Comparison of ENCODE assay signal across 1 cellular context in the genomic region with DNA sequence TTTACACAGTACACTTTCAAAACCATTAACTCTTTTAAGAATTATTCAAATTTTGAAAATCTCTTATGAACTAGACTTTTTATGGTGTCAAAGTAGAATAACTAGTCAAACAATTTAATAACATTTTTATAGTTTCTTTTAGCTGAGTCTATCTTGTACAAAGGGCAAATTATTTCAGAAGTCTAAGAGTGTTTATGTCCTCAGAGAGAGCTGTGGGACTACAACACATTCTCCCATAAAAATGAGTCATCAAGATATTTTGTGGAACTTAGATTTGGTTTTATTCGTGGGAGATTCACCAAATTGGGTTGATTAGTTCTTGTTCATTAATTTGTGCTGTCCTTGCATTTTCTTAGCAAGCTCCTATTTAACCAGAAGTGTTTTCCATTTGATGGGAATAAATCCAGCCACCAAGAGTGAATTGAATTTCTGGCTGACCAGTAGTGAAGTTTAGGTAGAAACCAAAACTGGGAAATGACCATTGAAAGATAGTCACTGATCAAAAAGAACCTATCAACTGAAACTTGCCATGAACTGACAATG.
TF ChIP-seq lines count a peak whose summit lies in the region.

No MANE protein-coding gene starts in this region.

TF ChIP-seq in A549, 52 proteins besides CTCF, POLR2A, EP300 and RAD21:
- TF ChIP-seq HMGXB4 (CRISPR knock-in tag; IDR thresholded peaks at IDR 0.05; ENCODE audit: borderline replicate concordance) (no peak), CBX2 (IDR thresholded peaks at IDR 0.05; ENCODE audit: borderline replicate concordance, low read depth) (no peak), ZSCAN20 (CRISPR knock-in tag; IDR thresholded peaks at IDR 0.05) (no peak), RFX5 (IDR thresholded peaks at IDR 0.05) (no peak), MAFK (IDR thresholded peaks at IDR 0.05; ENCODE audit: partially characterized antibody) (peak; percentile 66)
- TF ChIP-seq, protein P1, sequence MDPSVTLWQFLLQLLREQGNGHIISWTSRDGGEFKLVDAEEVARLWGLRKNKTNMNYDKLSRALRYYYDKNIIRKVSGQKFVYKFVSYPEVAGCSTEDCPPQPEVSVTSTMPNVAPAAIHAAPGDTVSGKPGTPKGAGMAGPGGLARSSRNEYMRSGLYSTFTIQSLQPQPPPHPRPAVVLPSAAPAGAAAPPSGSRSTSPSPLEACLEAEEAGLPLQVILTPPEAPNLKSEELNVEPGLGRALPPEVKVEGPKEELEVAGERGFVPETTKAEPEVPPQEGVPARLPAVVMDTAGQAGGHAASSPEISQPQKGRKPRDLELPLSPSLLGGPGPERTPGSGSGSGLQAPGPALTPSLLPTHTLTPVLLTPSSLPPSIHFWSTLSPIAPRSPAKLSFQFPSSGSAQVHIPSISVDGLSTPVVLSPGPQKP (IDR thresholded peaks at IDR 0.05; ENCODE audit: low read depth, low read length), result no peak
- TF ChIP-seq, protein P2, sequence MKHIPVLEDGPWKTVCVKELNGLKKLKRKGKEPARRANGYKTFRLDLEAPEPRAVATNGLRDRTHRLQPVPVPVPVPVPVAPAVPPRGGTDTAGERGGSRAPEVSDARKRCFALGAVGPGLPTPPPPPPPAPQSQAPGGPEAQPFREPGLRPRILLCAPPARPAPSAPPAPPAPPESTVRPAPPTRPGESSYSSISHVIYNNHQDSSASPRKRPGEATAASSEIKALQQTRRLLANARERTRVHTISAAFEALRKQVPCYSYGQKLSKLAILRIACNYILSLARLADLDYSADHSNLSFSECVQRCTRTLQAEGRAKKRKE (CRISPR knock-in tag; IDR thresholded peaks at IDR 0.05; ENCODE audit: low read depth), result no peak
